ENCODE assay signal across 1 cellular context in genomic region chr1:109368464-109368863, GRCh38.
TF ChIP-seq lines count a peak whose summit lies in the region.

No MANE protein-coding gene starts in this region.

TF ChIP-seq in IMR-90, 13 proteins besides CTCF, POLR2A, EP300 and RAD21 (continued from another document):
- no peak for TF ChIP-seq ELK1 (IDR thresholded peaks at IDR 0.05; ENCODE audit: borderline replicate concordance, low read depth, low read length)
- no peak for TF ChIP-seq BHLHE40 (IDR thresholded peaks at IDR 0.05; ENCODE audit: low read depth, low read length)
- no peak for TF ChIP-seq CEBPB (IDR thresholded peaks at IDR 0.05; ENCODE audit: low read depth, low read length)
- TF ChIP-seq MAFK (IDR thresholded peaks at IDR 0.05; ENCODE audit: low read depth, low read length) = no peak
- no peak for TF ChIP-seq USF2 (IDR thresholded peaks at IDR 0.05; ENCODE audit: low read depth, low read length)
- TF ChIP-seq SMC3 (IDR thresholded peaks at IDR 0.05; ENCODE audit: low read depth, low read length) = no peak
